1 cellular context compared by ENCODE assay signal in genomic region chr4:8615366-8615765, GRCh38.
TF ChIP-seq lines count a peak whose summit lies in the region.

No MANE protein-coding gene starts in this region.

TF ChIP-seq in HepG2, 621 proteins besides CTCF, POLR2A, EP300 and RAD21:
- TF ChIP-seq GZF1 (CRISPR knock-in tag; IDR thresholded peaks at IDR 0.05) = no peak
- no peak for TF ChIP-seq ZNF160 (CRISPR knock-in tag; IDR thresholded peaks at IDR 0.05)
- TF ChIP-seq KMT2B (CRISPR knock-in tag; IDR thresholded peaks at IDR 0.05) = no peak
- no peak for TF ChIP-seq KDM5A (IDR thresholded peaks at IDR 0.05; ENCODE audit: borderline replicate concordance, low read length)
- TF ChIP-seq, protein P1, sequence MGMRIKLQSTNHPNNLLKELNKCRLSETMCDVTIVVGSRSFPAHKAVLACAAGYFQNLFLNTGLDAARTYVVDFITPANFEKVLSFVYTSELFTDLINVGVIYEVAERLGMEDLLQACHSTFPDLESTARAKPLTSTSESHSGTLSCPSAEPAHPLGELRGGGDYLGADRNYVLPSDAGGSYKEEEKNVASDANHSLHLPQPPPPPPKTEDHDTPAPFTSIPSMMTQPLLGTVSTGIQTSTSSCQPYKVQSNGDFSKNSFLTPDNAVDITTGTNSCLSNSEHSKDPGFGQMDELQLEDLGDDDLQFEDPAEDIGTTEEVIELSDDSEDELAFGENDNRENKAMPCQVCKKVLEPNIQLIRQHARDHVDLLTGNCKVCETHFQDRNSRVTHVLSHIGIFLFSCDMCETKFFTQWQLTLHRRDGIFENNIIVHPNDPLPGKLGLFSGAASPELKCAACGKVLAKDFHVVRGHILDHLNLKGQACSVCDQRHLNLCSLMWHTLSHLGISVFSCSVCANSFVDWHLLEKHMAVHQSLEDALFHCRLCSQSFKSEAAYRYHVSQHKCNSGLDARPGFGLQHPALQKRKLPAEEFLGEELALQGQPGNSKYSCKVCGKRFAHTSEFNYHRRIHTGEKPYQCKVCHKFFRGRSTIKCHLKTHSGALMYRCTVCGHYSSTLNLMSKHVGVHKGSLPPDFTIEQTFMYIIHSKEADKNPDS (CRISPR knock-in tag; IDR thresholded peaks at IDR 0.05) = no peak
- no peak for TF ChIP-seq SNAI1 (CRISPR knock-in tag; IDR thresholded peaks at IDR 0.05; ENCODE audit: borderline replicate concordance)
- no peak for TF ChIP-seq ARNTL (CRISPR knock-in tag; IDR thresholded peaks at IDR 0.05)
- no peak for TF ChIP-seq BCL6 (CRISPR knock-in tag; IDR thresholded peaks at IDR 0.05)
- no peak for TF ChIP-seq RBM39 (IDR thresholded peaks at IDR 0.05; ENCODE audit: low read depth, low read length, poor library complexity, severe bottlenecking)
- no peak for TF ChIP-seq SMAD3 (CRISPR knock-in tag; IDR thresholded peaks at IDR 0.05)
- no peak for TF ChIP-seq YY1 (IDR thresholded peaks at IDR 0.05; ENCODE audit: insufficient read depth, insufficient replicate concordance, low read depth, low read length)
- TF ChIP-seq, protein P2, sequence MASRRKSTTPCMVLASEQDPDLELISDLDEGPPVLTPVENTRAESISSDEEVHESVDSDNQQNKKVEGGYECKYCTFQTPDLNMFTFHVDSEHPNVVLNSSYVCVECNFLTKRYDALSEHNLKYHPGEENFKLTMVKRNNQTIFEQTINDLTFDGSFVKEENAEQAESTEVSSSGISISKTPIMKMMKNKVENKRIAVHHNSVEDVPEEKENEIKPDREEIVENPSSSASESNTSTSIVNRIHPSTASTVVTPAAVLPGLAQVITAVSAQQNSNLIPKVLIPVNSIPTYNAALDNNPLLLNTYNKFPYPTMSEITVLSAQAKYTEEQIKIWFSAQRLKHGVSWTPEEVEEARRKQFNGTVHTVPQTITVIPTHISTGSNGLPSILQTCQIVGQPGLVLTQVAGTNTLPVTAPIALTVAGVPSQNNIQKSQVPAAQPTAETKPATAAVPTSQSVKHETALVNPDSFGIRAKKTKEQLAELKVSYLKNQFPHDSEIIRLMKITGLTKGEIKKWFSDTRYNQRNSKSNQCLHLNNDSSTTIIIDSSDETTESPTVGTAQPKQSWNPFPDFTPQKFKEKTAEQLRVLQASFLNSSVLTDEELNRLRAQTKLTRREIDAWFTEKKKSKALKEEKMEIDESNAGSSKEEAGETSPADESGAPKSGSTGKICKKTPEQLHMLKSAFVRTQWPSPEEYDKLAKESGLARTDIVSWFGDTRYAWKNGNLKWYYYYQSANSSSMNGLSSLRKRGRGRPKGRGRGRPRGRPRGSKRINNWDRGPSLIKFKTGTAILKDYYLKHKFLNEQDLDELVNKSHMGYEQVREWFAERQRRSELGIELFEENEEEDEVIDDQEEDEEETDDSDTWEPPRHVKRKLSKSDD (CRISPR knock-in tag; IDR thresholded peaks at IDR 0.05; ENCODE audit: low read depth) = no peak
- TF ChIP-seq, protein P3, sequence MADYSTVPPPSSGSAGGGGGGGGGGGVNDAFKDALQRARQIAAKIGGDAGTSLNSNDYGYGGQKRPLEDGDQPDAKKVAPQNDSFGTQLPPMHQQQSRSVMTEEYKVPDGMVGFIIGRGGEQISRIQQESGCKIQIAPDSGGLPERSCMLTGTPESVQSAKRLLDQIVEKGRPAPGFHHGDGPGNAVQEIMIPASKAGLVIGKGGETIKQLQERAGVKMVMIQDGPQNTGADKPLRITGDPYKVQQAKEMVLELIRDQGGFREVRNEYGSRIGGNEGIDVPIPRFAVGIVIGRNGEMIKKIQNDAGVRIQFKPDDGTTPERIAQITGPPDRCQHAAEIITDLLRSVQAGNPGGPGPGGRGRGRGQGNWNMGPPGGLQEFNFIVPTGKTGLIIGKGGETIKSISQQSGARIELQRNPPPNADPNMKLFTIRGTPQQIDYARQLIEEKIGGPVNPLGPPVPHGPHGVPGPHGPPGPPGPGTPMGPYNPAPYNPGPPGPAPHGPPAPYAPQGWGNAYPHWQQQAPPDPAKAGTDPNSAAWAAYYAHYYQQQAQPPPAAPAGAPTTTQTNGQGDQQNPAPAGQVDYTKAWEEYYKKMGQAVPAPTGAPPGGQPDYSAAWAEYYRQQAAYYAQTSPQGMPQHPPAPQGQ (CRISPR knock-in tag; IDR thresholded peaks at IDR 0.05; ENCODE audit: borderline replicate concordance) = no peak
- TF ChIP-seq ZNF879 (CRISPR knock-in tag; IDR thresholded peaks at IDR 0.05) = no peak
- TF ChIP-seq MBNL3 (CRISPR knock-in tag; conservative IDR thresholded peaks at IDR 0.05) = no peak
